ENCODE assay signal across 1 cellular context in genomic region chr19:1001538-1002166, GRCh38.
TF ChIP-seq lines count a peak whose summit lies in the region.

No MANE protein-coding gene starts in this region.

TF ChIP-seq in HepG2, 621 proteins besides CTCF, POLR2A, EP300 and RAD21 (continued from another document):
- TF ChIP-seq, protein P1, sequence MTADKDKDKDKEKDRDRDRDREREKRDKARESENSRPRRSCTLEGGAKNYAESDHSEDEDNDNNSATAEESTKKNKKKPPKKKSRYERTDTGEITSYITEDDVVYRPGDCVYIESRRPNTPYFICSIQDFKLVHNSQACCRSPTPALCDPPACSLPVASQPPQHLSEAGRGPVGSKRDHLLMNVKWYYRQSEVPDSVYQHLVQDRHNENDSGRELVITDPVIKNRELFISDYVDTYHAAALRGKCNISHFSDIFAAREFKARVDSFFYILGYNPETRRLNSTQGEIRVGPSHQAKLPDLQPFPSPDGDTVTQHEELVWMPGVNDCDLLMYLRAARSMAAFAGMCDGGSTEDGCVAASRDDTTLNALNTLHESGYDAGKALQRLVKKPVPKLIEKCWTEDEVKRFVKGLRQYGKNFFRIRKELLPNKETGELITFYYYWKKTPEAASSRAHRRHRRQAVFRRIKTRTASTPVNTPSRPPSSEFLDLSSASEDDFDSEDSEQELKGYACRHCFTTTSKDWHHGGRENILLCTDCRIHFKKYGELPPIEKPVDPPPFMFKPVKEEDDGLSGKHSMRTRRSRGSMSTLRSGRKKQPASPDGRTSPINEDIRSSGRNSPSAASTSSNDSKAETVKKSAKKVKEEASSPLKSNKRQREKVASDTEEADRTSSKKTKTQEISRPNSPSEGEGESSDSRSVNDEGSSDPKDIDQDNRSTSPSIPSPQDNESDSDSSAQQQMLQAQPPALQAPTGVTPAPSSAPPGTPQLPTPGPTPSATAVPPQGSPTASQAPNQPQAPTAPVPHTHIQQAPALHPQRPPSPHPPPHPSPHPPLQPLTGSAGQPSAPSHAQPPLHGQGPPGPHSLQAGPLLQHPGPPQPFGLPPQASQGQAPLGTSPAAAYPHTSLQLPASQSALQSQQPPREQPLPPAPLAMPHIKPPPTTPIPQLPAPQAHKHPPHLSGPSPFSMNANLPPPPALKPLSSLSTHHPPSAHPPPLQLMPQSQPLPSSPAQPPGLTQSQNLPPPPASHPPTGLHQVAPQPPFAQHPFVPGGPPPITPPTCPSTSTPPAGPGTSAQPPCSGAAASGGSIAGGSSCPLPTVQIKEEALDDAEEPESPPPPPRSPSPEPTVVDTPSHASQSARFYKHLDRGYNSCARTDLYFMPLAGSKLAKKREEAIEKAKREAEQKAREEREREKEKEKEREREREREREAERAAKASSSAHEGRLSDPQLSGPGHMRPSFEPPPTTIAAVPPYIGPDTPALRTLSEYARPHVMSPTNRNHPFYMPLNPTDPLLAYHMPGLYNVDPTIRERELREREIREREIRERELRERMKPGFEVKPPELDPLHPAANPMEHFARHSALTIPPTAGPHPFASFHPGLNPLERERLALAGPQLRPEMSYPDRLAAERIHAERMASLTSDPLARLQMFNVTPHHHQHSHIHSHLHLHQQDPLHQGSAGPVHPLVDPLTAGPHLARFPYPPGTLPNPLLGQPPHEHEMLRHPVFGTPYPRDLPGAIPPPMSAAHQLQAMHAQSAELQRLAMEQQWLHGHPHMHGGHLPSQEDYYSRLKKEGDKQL (CRISPR knock-in tag; IDR thresholded peaks at IDR 0.05; ENCODE audit: low read depth), result no peak
- peak; percentile 57 for TF ChIP-seq ZNF687 (CRISPR knock-in tag; IDR thresholded peaks at IDR 0.05)
